1 cellular context compared by ENCODE assay signal in genomic region chr17:74868251-74868907, GRCh38.
TF ChIP-seq lines count a peak whose summit lies in the region.

No MANE protein-coding gene starts in this region.

TF ChIP-seq in K562, 482 proteins besides CTCF, POLR2A, EP300 and RAD21 (continued from another document and continues in another):
- TF ChIP-seq MNT (conservative IDR thresholded peaks at IDR 0.05) (peak in 1 of 2 experiments; percentile 67; a peak in 2 of 4 replicates), ZNF175 (CRISPR knock-in tag; IDR thresholded peaks at IDR 0.05; ENCODE audit: low read depth) (peak; percentile 83), YY1 (IDR thresholded peaks at IDR 0.05; ENCODE audit: borderline replicate concordance in 1 of 3, control insufficient read depth in 1 of 3, extremely low read depth in 1 of 3, insufficient read depth in 3 of 3, insufficient read length in 1 of 3, insufficient replicate concordance in 2 of 3, low read depth in 1 of 3, low read length in 2 of 3) (no peak), HMG20B (CRISPR knock-in tag; IDR thresholded peaks at IDR 0.05) (no peak), EP400 (IDR thresholded peaks at IDR 0.05) (peak; percentile 78), ZNF589 (CRISPR knock-in tag; IDR thresholded peaks at IDR 0.05; ENCODE audit: low read depth) (no peak; the same call in 1 of the 2 replicates), ETV6 (IDR thresholded peaks at IDR 0.05; ENCODE audit: borderline replicate concordance in 1 of 2, low read depth in 2 of 2, low read length in 1 of 2) (peak in 1 of 2 experiments; percentile 85; a peak in 1 of 4 replicates), ETV6 (CRISPR knock-in tag; IDR thresholded peaks at IDR 0.05; ENCODE audit: borderline replicate concordance) (no peak), ESRRA (IDR thresholded peaks at IDR 0.05; ENCODE audit: borderline replicate concordance, low read depth) (peak; percentile 98), CC2D1A (IDR thresholded peaks at IDR 0.05) (peak; percentile 67), NCOR1 (IDR thresholded peaks at IDR 0.05) (peak; percentile 61), SMARCA4 (IDR thresholded peaks at IDR 0.05) (peak; percentile 95), HNRNPK (IDR thresholded peaks at IDR 0.05; ENCODE audit: low read depth, low read length, poor library complexity, severe bottlenecking) (no peak), PREB (CRISPR knock-in tag; IDR thresholded peaks at IDR 0.05) (no peak), JUN (IDR thresholded peaks at IDR 0.05; ENCODE audit: borderline replicate concordance, low read depth, low read length) (peak; percentile 88), JUN (CRISPR knock-in tag; IDR thresholded peaks at IDR 0.05; ENCODE audit: borderline replicate concordance) (peak; percentile 90), TBL1XR1 (IDR thresholded peaks at IDR 0.05; ENCODE audit: low read length in 2 of 2) (peak in 1 of 2 experiments; percentile 71; a peak in 2 of 4 replicates), ZSCAN32 (CRISPR knock-in tag; IDR thresholded peaks at IDR 0.05) (no peak), CGGBP1 (CRISPR knock-in tag; IDR thresholded peaks at IDR 0.05) (no peak), OTX1 (CRISPR knock-in tag; IDR thresholded peaks at IDR 0.05) (peak; percentile 88), L3MBTL2 (IDR thresholded peaks at IDR 0.05) (peak; percentile 89), MGA (IDR thresholded peaks at IDR 0.05) (peak; percentile 65), SMARCE1 (IDR thresholded peaks at IDR 0.05) (peak; percentile 94), MTA3 (IDR thresholded peaks at IDR 0.05; ENCODE audit: borderline replicate concordance) (peak; percentile 81; the same call in 1 of the 2 replicates), GATA2 (CRISPR knock-in tag; IDR thresholded peaks at IDR 0.05) (peak; percentile 77), NBN (IDR thresholded peaks at IDR 0.05; ENCODE audit: low read depth) (peak; percentile 86), HCFC1 (IDR thresholded peaks at IDR 0.05; ENCODE audit: low read depth, low read length) (0 out of 2 replicates have a peak, but pooled peaks have one; percentile 11), SRF (CRISPR knock-in tag; IDR thresholded peaks at IDR 0.05) (peak in 1 of 2 experiments; percentile 65; a peak in 1 of 4 replicates), HLTF (IDR thresholded peaks at IDR 0.05) (peak; percentile 74; the same call in 1 of the 2 replicates), ELF4 (CRISPR knock-in tag; IDR thresholded peaks at IDR 0.05) (peak; percentile 78), MYBL2 (IDR thresholded peaks at IDR 0.05; ENCODE audit: low read depth) (no peak), MYBL2 (CRISPR knock-in tag; IDR thresholded peaks at IDR 0.05; ENCODE audit: borderline replicate concordance) (no peak), USF1 (CRISPR knock-in tag; IDR thresholded peaks at IDR 0.05) (peak; percentile 24; the same call in 1 of the 2 replicates), ZBTB11 (CRISPR knock-in tag; IDR thresholded peaks at IDR 0.05) (peak in 1 of 3 experiments; percentile 84; a peak in 2 of 6 replicates), ZNF347 (CRISPR knock-in tag; IDR thresholded peaks at IDR 0.05; ENCODE audit: low read depth) (no peak), TCF3 (CRISPR knock-in tag; IDR thresholded peaks at IDR 0.05) (peak; percentile 63), FOXJ2 (tag; IDR thresholded peaks at IDR 0.05) (0 out of 2 replicates have a peak, but pooled peaks have one; percentile 28), LARP7 (IDR thresholded peaks at IDR 0.05) (0 out of 2 replicates have a peak, but pooled peaks have one; percentile 73)
- TF ChIP-seq, protein P1, sequence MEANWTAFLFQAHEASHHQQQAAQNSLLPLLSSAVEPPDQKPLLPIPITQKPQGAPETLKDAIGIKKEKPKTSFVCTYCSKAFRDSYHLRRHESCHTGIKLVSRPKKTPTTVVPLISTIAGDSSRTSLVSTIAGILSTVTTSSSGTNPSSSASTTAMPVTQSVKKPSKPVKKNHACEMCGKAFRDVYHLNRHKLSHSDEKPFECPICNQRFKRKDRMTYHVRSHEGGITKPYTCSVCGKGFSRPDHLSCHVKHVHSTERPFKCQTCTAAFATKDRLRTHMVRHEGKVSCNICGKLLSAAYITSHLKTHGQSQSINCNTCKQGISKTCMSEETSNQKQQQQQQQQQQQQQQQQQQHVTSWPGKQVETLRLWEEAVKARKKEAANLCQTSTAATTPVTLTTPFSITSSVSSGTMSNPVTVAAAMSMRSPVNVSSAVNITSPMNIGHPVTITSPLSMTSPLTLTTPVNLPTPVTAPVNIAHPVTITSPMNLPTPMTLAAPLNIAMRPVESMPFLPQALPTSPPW (CRISPR knock-in tag; IDR thresholded peaks at IDR 0.05) = peak; percentile 77
- TF ChIP-seq, protein P2, sequence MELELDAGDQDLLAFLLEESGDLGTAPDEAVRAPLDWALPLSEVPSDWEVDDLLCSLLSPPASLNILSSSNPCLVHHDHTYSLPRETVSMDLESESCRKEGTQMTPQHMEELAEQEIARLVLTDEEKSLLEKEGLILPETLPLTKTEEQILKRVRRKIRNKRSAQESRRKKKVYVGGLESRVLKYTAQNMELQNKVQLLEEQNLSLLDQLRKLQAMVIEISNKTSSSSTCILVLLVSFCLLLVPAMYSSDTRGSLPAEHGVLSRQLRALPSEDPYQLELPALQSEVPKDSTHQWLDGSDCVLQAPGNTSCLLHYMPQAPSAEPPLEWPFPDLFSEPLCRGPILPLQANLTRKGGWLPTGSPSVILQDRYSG (tag; conservative IDR thresholded peaks at IDR 0.05; ENCODE audit: low read depth) = no peak
